27 cellular contexts compared by ENCODE assay signal in the genomic region with DNA sequence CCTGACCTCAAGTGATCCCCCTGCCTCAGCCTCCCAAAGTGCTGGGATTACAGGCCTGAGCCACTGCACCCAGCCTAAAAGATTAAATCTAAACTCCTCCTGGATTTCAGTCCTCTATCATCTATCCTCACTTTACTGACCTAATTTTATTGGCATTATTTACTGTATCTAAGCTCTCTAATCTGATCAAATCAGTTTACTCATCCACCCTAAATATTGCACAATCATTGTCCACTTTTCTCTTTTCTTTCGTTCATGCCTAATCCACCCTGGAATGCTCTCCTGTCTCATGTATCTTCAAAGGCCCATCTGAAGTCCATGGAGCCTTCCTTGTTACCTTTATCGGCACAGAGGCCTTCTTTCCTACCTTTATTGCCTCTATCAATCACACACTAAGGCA.
"Had no signal": no experiment of that assay in that cellular context is flagged by ENCODE, and none has a peak within 500 bp of the region (broad histone marks: within the 10 kb centered on the region; RNA-seq: fewer than 3 reads in every experiment).

No MANE protein-coding gene starts in this region.

- H3K9me3 ChIP-seq: adrenal gland, ascending aorta, heart right ventricle, pancreas, psoas muscle, suprapubic skin, tibial artery, upper lobe of right lung had no signal

- H3K4me1 ChIP-seq: adrenal gland, ascending aorta, psoas muscle, suprapubic skin, tibial artery, upper lobe of right lung had no signal

- H3K4me3 ChIP-seq: adrenal gland, ascending aorta, heart right ventricle, pancreas, psoas muscle, suprapubic skin, tibial artery, upper lobe of right lung had no signal

- H3K36me3 ChIP-seq: adrenal gland, ascending aorta, heart right ventricle, pancreas, suprapubic skin, tibial artery, upper lobe of right lung had no signal

- H3K4me3 Mint-ChIP-seq: activated B cell treated with CpG ODN at 0.5 μM for 24 hours; activated CD8-positive, alpha-beta T cell treated with anti-CD3 and anti-CD28 coated beads for 36 hours; activated naive CD4-positive, alpha-beta T cell treated with anti-CD3 and anti-CD28 coated beads, Interleukin-2, amount 50 U/mL, for 24 hours; activated T-cell treated with anti-CD3 and anti-CD28 coated beads, Interleukin-2, amount 50 U/mL, for 4 hours; brain; mesothelial cell of epicardium; naive thymus-derived CD4-positive, alpha-beta T cell; T-helper 2 cell treated with Interferon-gamma antibody and Interleukin-4, amounts not matched to agents 5 μg/mL and 100 μg/mL, for 36 hours had no signal

- H3K36me3 Mint-ChIP-seq: brain had no signal

- H3K27me3 Mint-ChIP-seq: activated CD8-positive, alpha-beta T cell treated with anti-CD3 and anti-CD28 coated beads for 36 hours; activated naive CD4-positive, alpha-beta T cell treated with anti-CD3 and anti-CD28 coated beads, Interleukin-2, amount 50 U/mL, for 24 hours had no signal

- H3K4me1 Mint-ChIP-seq: mesothelial cell of epicardium had no signal

- H3K27me3 ChIP-seq: adrenal gland, ascending aorta, pancreas, suprapubic skin, upper lobe of right lung had no signal

- FAIRE-seq: endothelial cell of umbilical vein, keratinocyte, pancreas had no signal

- DNase-seq: activated B cell treated with CpG ODN at 0.5 μM for 24 hours; activated CD4-positive, alpha-beta T cell treated with anti-CD3 and anti-CD28 coated beads, Interleukin-2, amount 50 U/mL, for 1 hour; activated CD8-positive, alpha-beta T cell treated with anti-CD3 and anti-CD28 coated beads for 36 hours; activated T-cell treated with anti-CD3 and anti-CD28 coated beads, Interleukin-2, amount 50 U/mL, for 4 hours; adrenal gland; cortex of kidney; foreskin melanocyte; heart right ventricle; left cardiac atrium; naive thymus-derived CD4-positive, alpha-beta T cell; nucleus accumbens; pancreas; psoas muscle; stimulated activated CD4-positive, alpha-beta T cell treated with anti-CD3 and anti-CD28 coated beads, Interleukin-15, amount 100 ng/mL, for 24 hours; stimulated activated CD4-positive, alpha-beta T cell treated with anti-CD3 and anti-CD28 coated beads, Interleukin-2, amount 100 ng/mL, for 24 hours; stimulated activated naive CD4-positive, alpha-beta T cell; tibial artery; upper lobe of right lung had no signal

- H3K27ac Mint-ChIP-seq: activated B cell treated with CpG ODN at 0.5 μM for 24 hours; activated CD8-positive, alpha-beta T cell treated with anti-CD3 and anti-CD28 coated beads for 36 hours; activated naive CD4-positive, alpha-beta T cell treated with anti-CD3 and anti-CD28 coated beads, Interleukin-2, amount 50 U/mL, for 24 hours; activated T-helper 2 cell treated with anti-CD3 and anti-CD28 coated beads, Interferon-gamma antibody, Interleukin-2, Interleukin-4, amounts not matched to agents 10 μg/mL and 5 μg/mL and 100 μg/mL, durations not matched to agents 14 hours and 24 hours and 36 hours; brain; mesothelial cell of epicardium; T-helper 2 cell treated with Interferon-gamma antibody and Interleukin-4, amounts not matched to agents 5 μg/mL and 100 μg/mL, for 36 hours had no signal

- ATAC-seq: activated CD8-positive, alpha-beta T cell treated with anti-CD3 and anti-CD28 coated beads for 36 hours; activated T-cell treated with anti-CD3 and anti-CD28 coated beads, Interleukin-2, amount 50 U/mL, for 4 hours; heart right ventricle; left cardiac atrium; naive thymus-derived CD4-positive, alpha-beta T cell; pancreas; psoas muscle; upper lobe of right lung had no signal

- H3K9me3 Mint-ChIP-seq: activated B cell treated with CpG ODN at 0.5 μM for 24 hours; activated CD8-positive, alpha-beta T cell treated with anti-CD3 and anti-CD28 coated beads for 36 hours; activated naive CD4-positive, alpha-beta T cell treated with anti-CD3 and anti-CD28 coated beads, Interleukin-2, amount 50 U/mL, for 24 hours; activated T-cell treated with anti-CD3 and anti-CD28 coated beads, Interleukin-2, amount 50 U/mL, for 4 hours; naive thymus-derived CD4-positive, alpha-beta T cell had no signal

- H3K27ac ChIP-seq: adrenal gland, ascending aorta, heart right ventricle, pancreas, psoas muscle, suprapubic skin, tibial artery, upper lobe of right lung had no signal
